8 cellular contexts compared by ENCODE assay signal in the genomic region with DNA sequence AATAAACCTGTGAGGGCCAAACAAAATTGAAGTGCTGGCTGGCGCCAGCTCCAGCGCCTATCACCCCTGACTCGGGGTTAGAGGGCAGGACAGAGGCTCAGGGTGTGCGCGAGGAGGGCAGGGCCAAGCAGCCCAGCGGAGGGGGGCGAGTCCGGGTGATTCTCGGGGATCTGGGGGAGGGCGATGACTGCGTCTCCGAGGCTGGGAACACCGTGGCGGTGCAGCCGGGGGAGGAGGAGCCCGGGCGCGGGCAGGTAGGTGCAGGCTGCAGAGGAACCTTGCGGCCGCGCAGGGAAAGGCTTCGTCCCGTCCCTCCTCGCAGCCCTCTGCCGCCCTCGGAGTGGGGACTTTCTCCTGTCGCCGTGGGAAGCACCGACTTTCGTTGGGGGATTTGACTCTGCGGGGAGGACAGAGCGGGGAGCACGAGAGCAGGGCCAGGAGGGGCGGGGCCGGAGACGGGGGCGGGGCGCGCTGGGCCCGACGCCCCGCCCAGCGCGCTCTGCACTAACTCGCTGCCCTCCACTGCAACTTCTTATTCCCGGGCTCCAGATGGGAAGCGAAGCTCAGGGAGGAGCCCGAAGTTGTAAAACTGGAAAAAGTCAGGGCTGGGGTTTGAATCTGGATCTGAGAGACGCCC. TPM values are rescaled to one million over a fixed set of nuclear protein-coding genes. Genes with fewer than 3 reads are reported as not detected.
DNase-seq lines count a peak whose midpoint lies in the region; ATAC-seq and TF ChIP-seq lines count a peak whose summit lies in the region.

No MANE protein-coding gene starts in this region.

- CTCF ChIA-PET in PC-9 (lab: Charles Lee) = interaction anchor here (0.7 kb wide), 1 partner anchor 139 kb away, joined by 3 read pairs; no protein-coding TSS in a partner anchor

- H3K9me3 ChIP-seq in PC-9 (ENCODE audit: insufficient read depth, low read depth) = no peaks in the 10 kb centered on the region
- H3K9me3 ChIP-seq in prostate gland = no peaks in the 10 kb centered on the region

- TF ChIP-seq CTCF in GM06990 (IDR thresholded peaks at IDR 0.05; ENCODE audit: insufficient read depth, low read length, poor library complexity, severe bottlenecking) = no peak
- TF ChIP-seq CTCF in PC-9 (conservative IDR thresholded peaks at IDR 0.05) = no peak
- TF ChIP-seq CTCF in glutamatergic neuron (IDR thresholded peaks at IDR 0.05; ENCODE audit: partially characterized antibody, unreplicated experiment) = no peak
- no peak for TF ChIP-seq CTCF in prostate gland (IDR thresholded peaks at IDR 0.05)

- H4K20me1 ChIP-seq in PC-9 (ENCODE audit: insufficient read depth) = no peaks in the 10 kb centered on the region

- H3K79me2 ChIP-seq in PC-9 (ENCODE audit: low read depth) = no peaks in the 10 kb centered on the region

- peak; percentile 38 for ATAC-seq in HG02981 (IDR thresholded peaks at IDR 0.05; ENCODE audit: unreplicated experiment)
- ATAC-seq in HG03175 (IDR thresholded peaks at IDR 0.05; ENCODE audit: unreplicated experiment) = no peak

- 0 out of 2 replicates have a peak, but pooled peaks cover 4% of the 10 kb centered on the region for H3K4me1 ChIP-seq in PC-9 (replicated peaks; ENCODE audit: insufficient read depth)
- H3K4me1 ChIP-seq in prostate gland (replicated peaks) = peaks cover 12% of the 10 kb centered on the region

- H3K36me3 ChIP-seq in GM06990 (ENCODE audit: control insufficient read depth, insufficient read depth, low read length) (peaks cover 6% of the 10 kb centered on the region), PC-9 (ENCODE audit: low read depth) (no peaks in the 10 kb centered on the region), prostate gland (no peaks in the 10 kb centered on the region)

- H2AFZ ChIP-seq in PC-9 = peak overlapping the region; percentile 84

- H3K27me3 ChIP-seq in GM06990 (replicated peaks; ENCODE audit: control insufficient read depth, insufficient read depth, low read length) (no peaks in the 10 kb centered on the region), PC-9 (ENCODE audit: insufficient read depth, low read depth) (0 out of 2 replicates have a peak, but pooled peaks cover 7% of the 10 kb centered on the region), prostate gland (replicated peaks; ENCODE audit: insufficient read depth) (no peaks in the 10 kb centered on the region)

- H3K9me2 ChIP-seq in PC-9 (ENCODE audit: insufficient read depth) = no peaks in the 10 kb centered on the region

- H3K4me3 ChIP-seq in GM06990 (replicated peaks; ENCODE audit: low read depth, low read length) (peak overlapping the region; percentile 53), PC-9 (peak overlapping the region; percentile 79), prostate gland (peak overlapping the region; percentile 37 to 50)

- peak; percentile 82 for DNase-seq in GM06990 (ENCODE audit: extremely low read depth, insufficient read length)
- DNase-seq in PC-9 = peak in 1 of 2 experiments; percentile 80
- peak; percentile 54 for DNase-seq in activated gamma-delta T cell (lab: John Stamatoyannopoulos, UW)
- peak; percentile 53 for DNase-seq in glutamatergic neuron
- peak; percentile 71 for DNase-seq in prostate gland (ENCODE audit: low spot score)
- no peak for DNase-seq in GM19240 (ENCODE audit: insufficient read length, low spot score)

- H3K27ac ChIP-seq in PC-9 (no peak overlapping the region), prostate gland (peak overlapping the region; percentile 72 to 75)

- H3K4me2 ChIP-seq in PC-9 = peak overlapping the region; percentile 95

- intact Hi-C loops in PC-9 (cut with micrococcal nuclease; ENCODE audit: unreplicated experiment) (no loop called here), prostate gland (cut with DNase I) (no loop called here)

- peaks cover 4% of the 10 kb centered on the region for H3K9me3 Mint-ChIP-seq in glutamatergic neuron (ENCODE audit: unreplicated experiment)

- TF ChIP-seq POLR2A in prostate gland (IDR thresholded peaks at IDR 0.05) = peak; percentile 4

- H3K36me3 Mint-ChIP-seq in glutamatergic neuron (ENCODE audit: unreplicated experiment) = no peaks in the 10 kb centered on the region

- H3K27me3 Mint-ChIP-seq in glutamatergic neuron (ENCODE audit: unreplicated experiment) = peaks cover 5% of the 10 kb centered on the region

- peaks cover 8% of the 10 kb centered on the region for H3K4me1 Mint-ChIP-seq in glutamatergic neuron (ENCODE audit: low read depth, unreplicated experiment)

- POLR2A ChIA-PET in PC-9 (lab: Charles Lee; ENCODE audit: unreplicated experiment) = interaction anchor here (0.6 to 0.7 kb wide), 2 partner anchors 50 to 87 kb away, joined by 5 to 7 read pairs; no protein-coding TSS in a partner anchor

- no peak overlapping the region for H3K27ac Mint-ChIP-seq in glutamatergic neuron (ENCODE audit: unreplicated experiment)

- BruUV-seq in PC-9 (replicated peaks; lab: Mats Ljungman, UMichigan) = no TSS peak

- peaks cover 10% of the 10 kb centered on the region; the same call in 1 of the 2 replicates for H3F3A ChIP-seq in PC-9 (ENCODE audit: insufficient read depth, low read depth)

- H3K4me3 Mint-ChIP-seq in glutamatergic neuron (ENCODE audit: unreplicated experiment) = peak overlapping the region; percentile 80

- 2% methylated on average over 42 of the region's 49 CpGs for WGBS in prostate gland

RNA-seq across cellular contexts. Expression of a gene that starts 5.3 kb away (rescaled TPM):
- total RNA-seq in PC-9 (2021) = 11.9 and 13.6 TPM in 2 replicates
- total RNA-seq in glutamatergic neuron (ENCODE audit: unreplicated experiment) = 15.9 TPM
- total RNA-seq in prostate gland = 10 to 100 TPM; 13.3 to 24.2 TPM

RNA-seq across cellular contexts. Expression of a gene that starts 11.5 kb away (rescaled TPM):
- total RNA-seq in PC-9 (2021) (129 and 153 TPM in 2 replicates), glutamatergic neuron (ENCODE audit: unreplicated experiment) (75.6 TPM), prostate gland (100 to 1,000 TPM; 350 to 369 TPM)

RNA-seq across cellular contexts. Expression of a gene that starts 21.2 kb away (rescaled TPM):
- total RNA-seq in PC-9 (2021) (0.28 TPM in 1 of 2 replicates, not detected in the other), glutamatergic neuron (ENCODE audit: unreplicated experiment) (not detected), prostate gland (not detected)

RNA-seq across cellular contexts. Expression of a gene that starts 37.5 kb away (rescaled TPM):
- total RNA-seq in PC-9 (2021) = not detected in 2 replicates
- not detected for total RNA-seq in glutamatergic neuron (ENCODE audit: unreplicated experiment)
- not detected for total RNA-seq in prostate gland

RNA-seq across cellular contexts. Expression of a gene that starts 46.4 kb away (rescaled TPM):
- total RNA-seq in PC-9 (2021) (14.5 and 17.0 TPM in 2 replicates), glutamatergic neuron (ENCODE audit: unreplicated experiment) (5.4 TPM), prostate gland (1 to 10 TPM in 1 of 2 donors, under 1 TPM in 1; 0.74 to 2.6 TPM)
